Comparison of ENCODE assay signal across 12 cellular contexts in genomic region chr5:95883185-95884020, GRCh38.
DNase-seq lines count a peak whose midpoint lies in the region; ATAC-seq and TF ChIP-seq lines count a peak whose summit lies in the region.
"Had no signal": no experiment of that assay in that cellular context is flagged by ENCODE, and none has a peak within 500 bp of the region (broad histone marks: within the 10 kb centered on the region; RNA-seq: fewer than 3 reads in every experiment).

No MANE protein-coding gene starts in this region.

- peaks cover 8% of the 10 kb centered on the region for H3K4me1 ChIP-seq in foreskin keratinocyte
- H3K4me1 ChIP-seq: testis had no signal

- H3K9me3 ChIP-seq in WERI-Rb-1 (ENCODE audit: severe bottlenecking), result no peaks in the 10 kb centered on the region
- H3K9me3 ChIP-seq: testis had no signal

- no peaks in the 10 kb centered on the region for H3K27me3 ChIP-seq in foreskin keratinocyte
- H3K27me3 ChIP-seq in WERI-Rb-1 (ENCODE audit: insufficient read depth, low read depth, severe bottlenecking), result no peaks in the 10 kb centered on the region
- H3K27me3 ChIP-seq: testis had no signal

- ATAC-seq in GM21423 (IDR thresholded peaks at IDR 0.05; ENCODE audit: unreplicated experiment), result peak; percentile 41
- ATAC-seq in HG03354 (IDR thresholded peaks at IDR 0.05; ENCODE audit: poor library complexity, severe bottlenecking, unreplicated experiment), result peak; percentile 50
- ATAC-seq in foreskin keratinocyte, result peak; percentile 48
- no peak for ATAC-seq in left colon

- peak in 1 of 2 donors; percentile 53 for DNase-seq in foreskin keratinocyte
- DNase-seq in WERI-Rb-1, result no peak
- no peak for DNase-seq in left colon
- DNase-seq in AG08396 (ENCODE audit: low spot score), result no peak
- DNase-seq in coronary artery (ENCODE audit: low spot score), result no peak
- DNase-seq: anterior cingulate cortex; CD4-positive, alpha-beta memory T cell; midbrain; testis had no signal

- peak overlapping the region; percentile 22; the same call in 1 of the 2 replicates for H3K4me3 ChIP-seq in GM08714 (ENCODE audit: low read length)
- H3K4me3 ChIP-seq in WERI-Rb-1 (ENCODE audit: low read depth, low read length), result no peak overlapping the region
- no peak overlapping the region for H3K4me3 ChIP-seq in coronary artery
- H3K4me3 ChIP-seq: testis had no signal

- TF ChIP-seq CTCF in foreskin keratinocyte (conservative IDR thresholded peaks at IDR 0.05), result no peak
- no peak for TF ChIP-seq CTCF in WERI-Rb-1 (IDR thresholded peaks at IDR 0.05; ENCODE audit: low read depth, low read length)
- no peak for TF ChIP-seq CTCF in coronary artery (IDR thresholded peaks at IDR 0.05)

- intact Hi-C loops in left colon (cut with DNase I, micrococcal nuclease), result no loop called here

- peak overlapping the region; percentile 29 for H3K27ac ChIP-seq in foreskin keratinocyte
- H3K27ac ChIP-seq in WERI-Rb-1, result no peak overlapping the region
- H3K27ac ChIP-seq in coronary artery, result no peak overlapping the region
- H3K27ac ChIP-seq: testis had no signal

- H3K36me3 ChIP-seq in WERI-Rb-1, result no peaks in the 10 kb centered on the region
